2 cellular contexts compared by ENCODE assay signal in the genomic region with DNA sequence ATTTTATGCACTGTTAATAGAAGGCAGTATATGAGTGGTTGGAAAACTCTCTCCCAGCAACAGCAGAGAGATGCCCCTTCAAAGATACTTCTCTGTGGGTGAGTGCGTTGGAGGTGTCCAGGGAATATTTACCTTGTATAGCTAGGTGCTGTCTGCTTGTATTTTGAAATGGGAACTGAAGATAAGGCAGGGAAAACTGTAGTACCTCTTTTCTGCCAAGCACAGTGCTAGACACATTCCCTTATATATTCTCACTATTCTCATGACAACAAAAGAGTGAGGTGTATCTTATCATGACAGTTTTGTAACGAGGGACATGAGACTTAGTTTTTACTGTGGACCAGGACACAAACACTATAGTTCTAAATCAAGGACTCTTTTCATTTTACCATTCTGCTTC.
TF ChIP-seq lines count a peak whose summit lies in the region.

No MANE protein-coding gene starts in this region.

TF ChIP-seq in HCT116, 20 proteins besides CTCF, POLR2A, EP300 and RAD21:
- TF ChIP-seq, protein P1, sequence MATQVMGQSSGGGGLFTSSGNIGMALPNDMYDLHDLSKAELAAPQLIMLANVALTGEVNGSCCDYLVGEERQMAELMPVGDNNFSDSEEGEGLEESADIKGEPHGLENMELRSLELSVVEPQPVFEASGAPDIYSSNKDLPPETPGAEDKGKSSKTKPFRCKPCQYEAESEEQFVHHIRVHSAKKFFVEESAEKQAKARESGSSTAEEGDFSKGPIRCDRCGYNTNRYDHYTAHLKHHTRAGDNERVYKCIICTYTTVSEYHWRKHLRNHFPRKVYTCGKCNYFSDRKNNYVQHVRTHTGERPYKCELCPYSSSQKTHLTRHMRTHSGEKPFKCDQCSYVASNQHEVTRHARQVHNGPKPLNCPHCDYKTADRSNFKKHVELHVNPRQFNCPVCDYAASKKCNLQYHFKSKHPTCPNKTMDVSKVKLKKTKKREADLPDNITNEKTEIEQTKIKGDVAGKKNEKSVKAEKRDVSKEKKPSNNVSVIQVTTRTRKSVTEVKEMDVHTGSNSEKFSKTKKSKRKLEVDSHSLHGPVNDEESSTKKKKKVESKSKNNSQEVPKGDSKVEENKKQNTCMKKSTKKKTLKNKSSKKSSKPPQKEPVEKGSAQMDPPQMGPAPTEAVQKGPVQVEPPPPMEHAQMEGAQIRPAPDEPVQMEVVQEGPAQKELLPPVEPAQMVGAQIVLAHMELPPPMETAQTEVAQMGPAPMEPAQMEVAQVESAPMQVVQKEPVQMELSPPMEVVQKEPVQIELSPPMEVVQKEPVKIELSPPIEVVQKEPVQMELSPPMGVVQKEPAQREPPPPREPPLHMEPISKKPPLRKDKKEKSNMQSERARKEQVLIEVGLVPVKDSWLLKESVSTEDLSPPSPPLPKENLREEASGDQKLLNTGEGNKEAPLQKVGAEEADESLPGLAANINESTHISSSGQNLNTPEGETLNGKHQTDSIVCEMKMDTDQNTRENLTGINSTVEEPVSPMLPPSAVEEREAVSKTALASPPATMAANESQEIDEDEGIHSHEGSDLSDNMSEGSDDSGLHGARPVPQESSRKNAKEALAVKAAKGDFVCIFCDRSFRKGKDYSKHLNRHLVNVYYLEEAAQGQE (IDR thresholded peaks at IDR 0.05; ENCODE audit: low read depth): no peak
- TF ChIP-seq ELF1 (IDR thresholded peaks at IDR 0.05; ENCODE audit: borderline replicate concordance, low read depth): no peak
- no peak for TF ChIP-seq TCF7L2 (IDR thresholded peaks at IDR 0.05; ENCODE audit: borderline replicate concordance, extremely low read depth, insufficient read depth, insufficient read length)
- TF ChIP-seq FOSL1 (IDR thresholded peaks at IDR 0.05; ENCODE audit: low read depth): no peak

TF ChIP-seq in HepG2, 621 proteins besides CTCF, POLR2A, EP300 and RAD21:
- TF ChIP-seq STAG1 (CRISPR knock-in tag; IDR thresholded peaks at IDR 0.05) (peak; percentile 47), ZNF263 (CRISPR knock-in tag; IDR thresholded peaks at IDR 0.05) (no peak), FOSL2 (CRISPR knock-in tag; IDR thresholded peaks at IDR 0.05) (no peak), ZNF652 (CRISPR knock-in tag; IDR thresholded peaks at IDR 0.05; ENCODE audit: borderline replicate concordance, low read depth) (peak; percentile 16; the same call in 1 of the 2 replicates), ZZZ3 (CRISPR knock-in tag; IDR thresholded peaks at IDR 0.05; ENCODE audit: borderline replicate concordance) (no peak), NCOA5 (CRISPR knock-in tag; IDR thresholded peaks at IDR 0.05) (no peak), ZNF292 (CRISPR knock-in tag; IDR thresholded peaks at IDR 0.05; ENCODE audit: borderline replicate concordance, low read depth) (no peak), ATM (IDR thresholded peaks at IDR 0.05; ENCODE audit: borderline replicate concordance) (no peak), GATAD2A (CRISPR knock-in tag; IDR thresholded peaks at IDR 0.05) (0 out of 2 replicates have a peak, but pooled peaks have one; percentile 17), ZNF20 (CRISPR knock-in tag; IDR thresholded peaks at IDR 0.05) (no peak), SAP130 (CRISPR knock-in tag; IDR thresholded peaks at IDR 0.05; ENCODE audit: low read depth) (0 out of 2 replicates have a peak, but pooled peaks have one; percentile 32), ZIK1 (CRISPR knock-in tag; IDR thresholded peaks at IDR 0.05; ENCODE audit: borderline replicate concordance, low read depth) (no peak), ZNF761 (CRISPR knock-in tag; conservative IDR thresholded peaks at IDR 0.05) (no peak), MYNN (CRISPR knock-in tag; IDR thresholded peaks at IDR 0.05; ENCODE audit: low read depth) (peak; percentile 98; the same call in 1 of the 2 replicates)
- TF ChIP-seq, protein P2, sequence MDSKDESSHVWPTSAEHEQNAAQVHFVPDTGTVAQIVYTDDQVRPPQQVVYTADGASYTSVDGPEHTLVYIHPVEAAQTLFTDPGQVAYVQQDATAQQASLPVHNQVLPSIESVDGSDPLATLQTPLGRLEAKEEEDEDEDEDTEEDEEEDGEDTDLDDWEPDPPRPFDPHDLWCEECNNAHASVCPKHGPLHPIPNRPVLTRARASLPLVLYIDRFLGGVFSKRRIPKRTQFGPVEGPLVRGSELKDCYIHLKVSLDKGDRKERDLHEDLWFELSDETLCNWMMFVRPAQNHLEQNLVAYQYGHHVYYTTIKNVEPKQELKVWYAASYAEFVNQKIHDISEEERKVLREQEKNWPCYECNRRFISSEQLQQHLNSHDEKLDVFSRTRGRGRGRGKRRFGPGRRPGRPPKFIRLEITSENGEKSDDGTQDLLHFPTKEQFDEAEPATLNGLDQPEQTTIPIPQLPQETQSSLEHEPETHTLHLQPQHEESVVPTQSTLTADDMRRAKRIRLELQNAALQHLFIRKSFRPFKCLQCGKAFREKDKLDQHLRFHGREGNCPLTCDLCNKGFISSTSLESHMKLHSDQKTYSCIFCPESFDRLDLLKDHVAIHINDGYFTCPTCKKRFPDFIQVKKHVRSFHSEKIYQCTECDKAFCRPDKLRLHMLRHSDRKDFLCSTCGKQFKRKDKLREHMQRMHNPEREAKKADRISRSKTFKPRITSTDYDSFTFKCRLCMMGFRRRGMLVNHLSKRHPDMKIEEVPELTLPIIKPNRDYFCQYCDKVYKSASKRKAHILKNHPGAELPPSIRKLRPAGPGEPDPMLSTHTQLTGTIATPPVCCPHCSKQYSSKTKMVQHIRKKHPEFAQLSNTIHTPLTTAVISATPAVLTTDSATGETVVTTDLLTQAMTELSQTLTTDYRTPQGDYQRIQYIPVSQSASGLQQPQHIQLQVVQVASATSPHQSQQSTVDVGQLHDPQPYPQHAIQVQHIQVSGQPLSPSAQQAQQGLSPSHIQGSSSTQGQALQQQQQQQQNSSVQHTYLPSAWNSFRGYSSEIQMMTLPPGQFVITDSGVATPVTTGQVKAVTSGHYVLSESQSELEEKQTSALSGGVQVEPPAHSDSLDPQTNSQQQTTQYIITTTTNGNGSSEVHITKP (CRISPR knock-in tag; IDR thresholded peaks at IDR 0.05; ENCODE audit: low read depth): no peak
- TF ChIP-seq, protein P3, sequence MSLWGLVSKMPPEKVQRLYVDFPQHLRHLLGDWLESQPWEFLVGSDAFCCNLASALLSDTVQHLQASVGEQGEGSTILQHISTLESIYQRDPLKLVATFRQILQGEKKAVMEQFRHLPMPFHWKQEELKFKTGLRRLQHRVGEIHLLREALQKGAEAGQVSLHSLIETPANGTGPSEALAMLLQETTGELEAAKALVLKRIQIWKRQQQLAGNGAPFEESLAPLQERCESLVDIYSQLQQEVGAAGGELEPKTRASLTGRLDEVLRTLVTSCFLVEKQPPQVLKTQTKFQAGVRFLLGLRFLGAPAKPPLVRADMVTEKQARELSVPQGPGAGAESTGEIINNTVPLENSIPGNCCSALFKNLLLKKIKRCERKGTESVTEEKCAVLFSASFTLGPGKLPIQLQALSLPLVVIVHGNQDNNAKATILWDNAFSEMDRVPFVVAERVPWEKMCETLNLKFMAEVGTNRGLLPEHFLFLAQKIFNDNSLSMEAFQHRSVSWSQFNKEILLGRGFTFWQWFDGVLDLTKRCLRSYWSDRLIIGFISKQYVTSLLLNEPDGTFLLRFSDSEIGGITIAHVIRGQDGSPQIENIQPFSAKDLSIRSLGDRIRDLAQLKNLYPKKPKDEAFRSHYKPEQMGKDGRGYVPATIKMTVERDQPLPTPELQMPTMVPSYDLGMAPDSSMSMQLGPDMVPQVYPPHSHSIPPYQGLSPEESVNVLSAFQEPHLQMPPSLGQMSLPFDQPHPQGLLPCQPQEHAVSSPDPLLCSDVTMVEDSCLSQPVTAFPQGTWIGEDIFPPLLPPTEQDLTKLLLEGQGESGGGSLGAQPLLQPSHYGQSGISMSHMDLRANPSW (CRISPR knock-in tag; IDR thresholded peaks at IDR 0.05; ENCODE audit: borderline replicate concordance): no peak
- TF ChIP-seq, protein P4, sequence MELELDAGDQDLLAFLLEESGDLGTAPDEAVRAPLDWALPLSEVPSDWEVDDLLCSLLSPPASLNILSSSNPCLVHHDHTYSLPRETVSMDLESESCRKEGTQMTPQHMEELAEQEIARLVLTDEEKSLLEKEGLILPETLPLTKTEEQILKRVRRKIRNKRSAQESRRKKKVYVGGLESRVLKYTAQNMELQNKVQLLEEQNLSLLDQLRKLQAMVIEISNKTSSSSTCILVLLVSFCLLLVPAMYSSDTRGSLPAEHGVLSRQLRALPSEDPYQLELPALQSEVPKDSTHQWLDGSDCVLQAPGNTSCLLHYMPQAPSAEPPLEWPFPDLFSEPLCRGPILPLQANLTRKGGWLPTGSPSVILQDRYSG (CRISPR knock-in tag; IDR thresholded peaks at IDR 0.05): no peak
- TF ChIP-seq, protein P5, sequence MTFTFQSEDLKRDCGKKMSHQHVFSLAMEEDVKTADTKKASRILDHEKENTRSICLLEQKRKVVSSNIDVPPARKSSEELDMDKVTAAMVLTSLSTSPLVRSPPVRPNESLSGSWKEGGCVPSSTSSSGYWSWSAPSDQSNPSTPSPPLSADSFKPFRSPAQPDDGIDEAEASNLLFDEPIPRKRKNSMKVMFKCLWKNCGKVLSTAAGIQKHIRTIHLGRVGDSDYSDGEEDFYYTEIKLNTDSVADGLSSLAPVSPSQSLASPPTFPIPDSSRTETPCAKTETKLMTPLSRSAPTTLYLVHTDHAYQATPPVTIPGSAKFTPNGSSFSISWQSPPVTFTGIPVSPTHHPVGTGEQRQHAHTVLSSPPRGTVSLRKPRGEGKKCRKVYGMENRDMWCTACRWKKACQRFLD (CRISPR knock-in tag; IDR thresholded peaks at IDR 0.05; ENCODE audit: borderline replicate concordance): no peak
- TF ChIP-seq, protein P6, sequence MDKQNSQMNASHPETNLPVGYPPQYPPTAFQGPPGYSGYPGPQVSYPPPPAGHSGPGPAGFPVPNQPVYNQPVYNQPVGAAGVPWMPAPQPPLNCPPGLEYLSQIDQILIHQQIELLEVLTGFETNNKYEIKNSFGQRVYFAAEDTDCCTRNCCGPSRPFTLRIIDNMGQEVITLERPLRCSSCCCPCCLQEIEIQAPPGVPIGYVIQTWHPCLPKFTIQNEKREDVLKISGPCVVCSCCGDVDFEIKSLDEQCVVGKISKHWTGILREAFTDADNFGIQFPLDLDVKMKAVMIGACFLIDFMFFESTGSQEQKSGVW (CRISPR knock-in tag; IDR thresholded peaks at IDR 0.05; ENCODE audit: borderline replicate concordance): no peak
- TF ChIP-seq, protein P7, sequence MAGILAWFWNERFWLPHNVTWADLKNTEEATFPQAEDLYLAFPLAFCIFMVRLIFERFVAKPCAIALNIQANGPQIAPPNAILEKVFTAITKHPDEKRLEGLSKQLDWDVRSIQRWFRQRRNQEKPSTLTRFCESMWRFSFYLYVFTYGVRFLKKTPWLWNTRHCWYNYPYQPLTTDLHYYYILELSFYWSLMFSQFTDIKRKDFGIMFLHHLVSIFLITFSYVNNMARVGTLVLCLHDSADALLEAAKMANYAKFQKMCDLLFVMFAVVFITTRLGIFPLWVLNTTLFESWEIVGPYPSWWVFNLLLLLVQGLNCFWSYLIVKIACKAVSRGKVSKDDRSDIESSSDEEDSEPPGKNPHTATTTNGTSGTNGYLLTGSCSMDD (CRISPR knock-in tag; IDR thresholded peaks at IDR 0.05): no peak
- TF ChIP-seq, protein P8, sequence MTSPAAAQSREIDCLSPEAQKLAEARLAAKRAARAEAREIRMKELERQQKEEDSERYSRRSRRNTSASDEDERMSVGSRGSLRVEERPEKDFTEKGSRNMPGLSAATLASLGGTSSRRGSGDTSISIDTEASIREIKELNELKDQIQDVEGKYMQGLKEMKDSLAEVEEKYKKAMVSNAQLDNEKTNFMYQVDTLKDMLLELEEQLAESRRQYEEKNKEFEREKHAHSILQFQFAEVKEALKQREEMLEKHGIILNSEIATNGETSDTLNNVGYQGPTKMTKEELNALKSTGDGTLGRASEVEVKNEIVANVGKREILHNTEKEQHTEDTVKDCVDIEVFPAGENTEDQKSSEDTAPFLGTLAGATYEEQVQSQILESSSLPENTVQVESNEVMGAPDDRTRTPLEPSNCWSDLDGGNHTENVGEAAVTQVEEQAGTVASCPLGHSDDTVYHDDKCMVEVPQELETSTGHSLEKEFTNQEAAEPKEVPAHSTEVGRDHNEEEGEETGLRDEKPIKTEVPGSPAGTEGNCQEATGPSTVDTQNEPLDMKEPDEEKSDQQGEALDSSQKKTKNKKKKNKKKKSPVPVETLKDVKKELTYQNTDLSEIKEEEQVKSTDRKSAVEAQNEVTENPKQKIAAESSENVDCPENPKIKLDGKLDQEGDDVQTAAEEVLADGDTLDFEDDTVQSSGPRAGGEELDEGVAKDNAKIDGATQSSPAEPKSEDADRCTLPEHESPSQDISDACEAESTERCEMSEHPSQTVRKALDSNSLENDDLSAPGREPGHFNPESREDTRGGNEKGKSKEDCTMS (CRISPR knock-in tag; conservative IDR thresholded peaks at IDR 0.05): no peak
- TF ChIP-seq, protein P9, sequence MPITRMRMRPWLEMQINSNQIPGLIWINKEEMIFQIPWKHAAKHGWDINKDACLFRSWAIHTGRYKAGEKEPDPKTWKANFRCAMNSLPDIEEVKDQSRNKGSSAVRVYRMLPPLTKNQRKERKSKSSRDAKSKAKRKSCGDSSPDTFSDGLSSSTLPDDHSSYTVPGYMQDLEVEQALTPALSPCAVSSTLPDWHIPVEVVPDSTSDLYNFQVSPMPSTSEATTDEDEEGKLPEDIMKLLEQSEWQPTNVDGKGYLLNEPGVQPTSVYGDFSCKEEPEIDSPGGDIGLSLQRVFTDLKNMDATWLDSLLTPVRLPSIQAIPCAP (CRISPR knock-in tag; IDR thresholded peaks at IDR 0.05; ENCODE audit: low read depth): no peak
- TF ChIP-seq, protein P10, sequence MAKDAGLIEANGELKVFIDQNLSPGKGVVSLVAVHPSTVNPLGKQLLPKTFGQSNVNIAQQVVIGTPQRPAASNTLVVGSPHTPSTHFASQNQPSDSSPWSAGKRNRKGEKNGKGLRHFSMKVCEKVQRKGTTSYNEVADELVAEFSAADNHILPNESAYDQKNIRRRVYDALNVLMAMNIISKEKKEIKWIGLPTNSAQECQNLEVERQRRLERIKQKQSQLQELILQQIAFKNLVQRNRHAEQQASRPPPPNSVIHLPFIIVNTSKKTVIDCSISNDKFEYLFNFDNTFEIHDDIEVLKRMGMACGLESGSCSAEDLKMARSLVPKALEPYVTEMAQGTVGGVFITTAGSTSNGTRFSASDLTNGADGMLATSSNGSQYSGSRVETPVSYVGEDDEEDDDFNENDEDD (CRISPR knock-in tag; IDR thresholded peaks at IDR 0.05; ENCODE audit: borderline replicate concordance): no peak
